Comparison of ENCODE assay signal across 22 cellular contexts in the genomic region with DNA sequence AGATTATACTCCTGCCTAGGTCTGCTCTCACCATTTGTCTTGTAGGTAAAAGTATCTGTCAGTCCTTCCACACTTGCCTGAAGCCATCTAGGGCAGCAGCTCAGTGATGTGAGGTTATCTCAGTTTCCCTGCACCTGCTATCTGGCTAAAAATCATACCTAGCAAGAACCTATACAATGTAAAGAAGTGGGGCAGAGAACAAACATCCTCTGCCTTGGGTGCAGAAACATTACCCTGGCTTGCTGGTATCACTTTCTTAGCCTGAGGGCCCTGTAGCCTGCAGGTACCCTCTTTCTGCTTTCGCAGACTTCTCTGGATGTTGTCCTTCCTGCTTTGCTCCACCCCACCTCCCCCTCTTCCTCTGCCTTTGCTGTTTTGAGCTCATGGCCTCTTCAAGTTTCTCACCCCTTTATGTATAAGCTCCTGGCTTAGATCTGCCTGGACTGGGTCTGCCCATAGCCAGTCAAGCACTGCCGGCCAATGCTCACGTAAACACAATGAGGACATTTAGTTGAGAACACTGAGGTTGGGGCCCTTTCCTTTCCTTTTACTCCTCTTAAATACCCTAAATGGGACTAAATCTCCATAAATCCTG.
"Had no signal": no experiment of that assay in that cellular context is flagged by ENCODE, and none has a peak within 500 bp of the region (broad histone marks: within the 10 kb centered on the region; RNA-seq: fewer than 3 reads in every experiment).

No MANE protein-coding gene starts in this region.

- H3K4me1 ChIP-seq: gastroesophageal sphincter, sigmoid colon, uterus had no signal

- H3K9me3 ChIP-seq: neutrophil, uterus had no signal

- H3K4me1 Mint-ChIP-seq: immature natural killer cell had no signal

- H3K27ac Mint-ChIP-seq: effector memory CD8-positive, alpha-beta T cell; immature natural killer cell; nephron progenitor cell; type B pancreatic cell had no signal

- DNase-seq: effector memory CD8-positive, alpha-beta T cell; esophagus squamous epithelium; foreskin fibroblast; glutamatergic neuron; immature natural killer cell; kidney; left cardiac atrium; mammary epithelial cell; naive thymus-derived CD4-positive, alpha-beta T cell; nephron progenitor cell; posterior cingulate gyrus; sigmoid colon; stimulated activated naive CD4-positive, alpha-beta T cell; stomach; substantia nigra; uterus had no signal

- H3K9me3 Mint-ChIP-seq: effector memory CD8-positive, alpha-beta T cell had no signal

- H3K4me3 Mint-ChIP-seq: effector memory CD8-positive, alpha-beta T cell; immature natural killer cell; naive thymus-derived CD4-positive, alpha-beta T cell; nephron progenitor cell; type B pancreatic cell had no signal

- H3K27ac ChIP-seq: epithelial cell of prostate, esophagus squamous epithelium, gastroesophageal sphincter, neutrophil, sigmoid colon, skin epidermis, stomach, thoracic aorta, uterus had no signal

- H3K4me3 ChIP-seq: esophagus squamous epithelium, gastroesophageal sphincter, sigmoid colon, skin epidermis, stomach, thoracic aorta, uterus had no signal

- H3K36me3 Mint-ChIP-seq: type B pancreatic cell had no signal

- ATAC-seq: effector memory CD8-positive, alpha-beta T cell; gastroesophageal sphincter; left cardiac atrium; naive thymus-derived CD4-positive, alpha-beta T cell had no signal

- H3K36me3 ChIP-seq: esophagus squamous epithelium, gastroesophageal sphincter, neutrophil, sigmoid colon, stomach, thoracic aorta, uterus had no signal
